Comparison of ENCODE assay signal across 19 cellular contexts in genomic region chr12:1635656-1636055, GRCh38. TPM values are rescaled to one million over a fixed set of nuclear protein-coding genes. Genes with fewer than 3 reads are reported as not detected.
"Had no signal": no experiment of that assay in that cellular context is flagged by ENCODE, and none has a peak within 500 bp of the region (broad histone marks: within the 10 kb centered on the region; RNA-seq: fewer than 3 reads in every experiment).

No MANE protein-coding gene starts in this region.

- H3K27me3 ChIP-seq: brain microvascular endothelial cell, dorsolateral prefrontal cortex, thyroid gland had no signal

- H3K9me3 ChIP-seq: lower lobe of right lung, prostate gland, thyroid gland had no signal

- DNase-seq: activated CD4-positive, alpha-beta T cell treated with anti-CD3 and anti-CD28 coated beads, Interleukin-2, amount 50 U/mL, for 1 hour; activated CD8-positive, alpha-beta memory T cell treated with anti-CD3 and anti-CD28 coated beads, Interleukin-2, amount 50 U/mL, for 4 hours; activated naive CD4-positive, alpha-beta T cell treated with anti-CD3 and anti-CD28 coated beads for 36 hours; activated T-cell treated with anti-CD3 and anti-CD28 coated beads, Interleukin-2, amount 50 U/mL, for 4 hours; anterior cingulate cortex; brain microvascular endothelial cell; central memory CD4-positive, alpha-beta T cell; dorsolateral prefrontal cortex; foreskin fibroblast; islet precursor cell; left colon; lower lobe of right lung; midbrain; nephron progenitor cell; right cardiac atrium; stimulated activated CD4-positive, alpha-beta T cell treated with anti-CD3 and anti-CD28 coated beads, Interleukin-2, amount 100 ng/mL, for 24 hours; stimulated activated naive CD4-positive, alpha-beta T cell treated with Interleukin-2 at 50 U/mL for 16 hours; thyroid gland had no signal

- H3K4me3 ChIP-seq: lower lobe of right lung, prostate gland, thyroid gland had no signal

- H3K36me3 ChIP-seq: brain microvascular endothelial cell, lower lobe of right lung, thyroid gland had no signal

- H3K27ac ChIP-seq: brain microvascular endothelial cell, lower lobe of right lung, thyroid gland had no signal

RNA-seq across cellular contexts. Expression of gene WNT5B, which starts 6.6 kb away (rescaled TPM):
- total RNA-seq: activated naive CD4-positive, alpha-beta T cell treated with anti-CD3 and anti-CD28 coated beads for 36 hours had no signal
